In genomic region chr2:3403587-3404334, GRCh38 we compare ENCODE assay signal across 10 cellular contexts. TPM values are rescaled to one million over a fixed set of nuclear protein-coding genes. Genes with fewer than 3 reads are reported as not detected.
DNase-seq lines count a peak whose midpoint lies in the region; ATAC-seq, FAIRE-seq and TF ChIP-seq lines count a peak whose summit lies in the region.
"Had no signal": no experiment of that assay in that cellular context is flagged by ENCODE, and none has a peak within 500 bp of the region (broad histone marks: within the 10 kb centered on the region; RNA-seq: fewer than 3 reads in every experiment).

No MANE protein-coding gene starts in this region.

- ATAC-seq in GM19372 (IDR thresholded peaks at IDR 0.05; ENCODE audit: low read depth, unreplicated experiment) (peak; percentile 100), HG02798 (IDR thresholded peaks at IDR 0.05; ENCODE audit: poor library complexity, unreplicated experiment) (peak; percentile 100), HG03558 (IDR thresholded peaks at IDR 0.05; ENCODE audit: extremely low read depth, unreplicated experiment) (peak; percentile 99), PC-3 (no peak)
- ATAC-seq: stimulated activated naive CD8-positive, alpha-beta T cell treated with anti-CD3 and anti-CD28 coated beads, Interleukin-15, Interleukin-2, amounts not matched to agents 100 U/mL and 50 U/mL, for 24 hours had no signal

- TF ChIP-seq CTCF in PC-3 (conservative IDR thresholded peaks at IDR 0.05; ENCODE audit: low read depth, low read length), result no peak

- no peaks in the 10 kb centered on the region for H4K20me1 ChIP-seq in PC-3 (ENCODE audit: low read length)

- no peak overlapping the region for H2AFZ ChIP-seq in PC-3 (ENCODE audit: low read length)

- intact Hi-C loops in PC-3 (cut with micrococcal nuclease), result no loop called here

- no peaks in the 10 kb centered on the region for H3K4me1 ChIP-seq in PC-3 (ENCODE audit: insufficient read depth, low read length)

- H3K36me3 ChIP-seq in PC-3 (ENCODE audit: low read depth, low read length), result peaks cover 28% of the 10 kb centered on the region

- no peaks in the 10 kb centered on the region for H3K9me3 ChIP-seq in PC-3 (ENCODE audit: low read length)

- no peaks in the 10 kb centered on the region for H3K9me2 ChIP-seq in PC-3 (replicated peaks; ENCODE audit: low read length)

- no peak for TF ChIP-seq POLR2A in GM12891 (IDR thresholded peaks at IDR 0.05; ENCODE audit: low read depth, low read length)

- H3K27me3 ChIP-seq in PC-3 (ENCODE audit: low read length), result no peaks in the 10 kb centered on the region

- BruUV-seq in PC-3 (replicated peaks; lab: Mats Ljungman, UMichigan), result no TSS peak

- H3K79me2 ChIP-seq in PC-3 (ENCODE audit: low read length), result peaks cover 7% of the 10 kb centered on the region

- H3F3A ChIP-seq in PC-3 (ENCODE audit: low read length, unreplicated experiment), result no peaks in the 10 kb centered on the region

- H3K27ac ChIP-seq in PC-3 (ENCODE audit: low read length), result no peak overlapping the region

- FAIRE-seq in GM12891 (lab: Jason Lieb, UNC), result peak; percentile 26

- POLR2A ChIA-PET in PC-3 (lab: Charles Lee; ENCODE audit: unreplicated experiment), result no interaction called here

- H3K4me3 ChIP-seq in PC-3 (ENCODE audit: low read length), result no peak overlapping the region

- H3K9ac ChIP-seq in PC-3 (ENCODE audit: low read length), result no peak overlapping the region

- CTCF ChIA-PET in PC-3 (lab: Charles Lee), result no interaction called here

- no peak overlapping the region for H3K4me2 ChIP-seq in PC-3 (ENCODE audit: low read length)

- DNase-seq in GM12891 (ENCODE audit: insufficient read length, low spot score) (peak; percentile 52), ureter (ENCODE audit: low spot score) (no peak), superior temporal gyrus (ENCODE audit: extremely low spot score) (no peak), PC-3 (no peak)
- DNase-seq in stimulated activated CD4-positive, alpha-beta T cell treated with anti-CD3 and anti-CD28 coated beads, Interleukin-2, amount 100 ng/mL, for 24 hours, result no peak
- DNase-seq: stimulated activated naive CD8-positive, alpha-beta T cell treated with anti-CD3 and anti-CD28 coated beads, Interleukin-15, Interleukin-2, amounts not matched to agents 100 U/mL and 50 U/mL, for 24 hours; T-helper 1 cell had no signal

TF ChIP-seq in GM12891, 5 proteins besides CTCF, POLR2A, EP300 and RAD21:
- TF ChIP-seq PAX5 (IDR thresholded peaks at IDR 0.05; ENCODE audit: insufficient read depth, low read length, severe bottlenecking) (no peak), SPI1 (IDR thresholded peaks at IDR 0.05; ENCODE audit: low read depth, low read length) (peak; percentile 97), POLR2AphosphoS5 (IDR thresholded peaks at IDR 0.05; ENCODE audit: low read depth, low read length) (no peak), POU2F2 (IDR thresholded peaks at IDR 0.05; ENCODE audit: low read depth, low read length) (peak; percentile 29; the same call in 1 of the 2 replicates)

RNA-seq across cellular contexts. Expression of gene TRAPPC12, which starts 24.3 kb away (rescaled TPM):
- polyA plus RNA-seq in GM12891 (2012; ENCODE audit: low read depth, missing spikeins), result 54.6 TPM
- total RNA-seq in ureter (173 TPM), PC-3 (2014; rRNA removed) (86.2 and 111 TPM in 2 replicates)

RNA-seq across cellular contexts. Expression of gene EIPR1, which starts 26.1 kb away (rescaled TPM):
- polyA plus RNA-seq in GM12891 (2012; ENCODE audit: low read depth, missing spikeins), result 33.3 TPM
- total RNA-seq in ureter (38.1 TPM), PC-3 (2014; rRNA removed) (90.1 and 97.4 TPM in 2 replicates)
